18 cellular contexts compared by ENCODE assay signal in genomic region chr2:210752532-210752931, GRCh38.
"Had no signal": no experiment of that assay in that cellular context is flagged by ENCODE, and none has a peak within 500 bp of the region (broad histone marks: within the 10 kb centered on the region; RNA-seq: fewer than 3 reads in every experiment).

No MANE protein-coding gene starts in this region.

- H3K27me3 Mint-ChIP-seq: activated CD4-positive, alpha-beta memory T cell treated with anti-CD3 and anti-CD28 coated beads, Interleukin-2, amount 10 ng/mL, durations not matched to agents 7 days and 5 days; stimulated activated naive CD8-positive, alpha-beta T cell treated with anti-CD3 and anti-CD28 coated beads, Interleukin-15, amount 100 ng/mL, for 72 hours had no signal

- H3K9me3 ChIP-seq: heart right ventricle, lower lobe of right lung, psoas muscle, right atrium auricular region, suprapubic skin, tibial nerve had no signal

- H3K36me3 ChIP-seq: heart right ventricle, lower lobe of right lung, right atrium auricular region, suprapubic skin, tibial nerve had no signal

- H3K27ac ChIP-seq: heart right ventricle, lower lobe of right lung, psoas muscle, right atrium auricular region, suprapubic skin, tibial nerve had no signal

- H3K4me3 Mint-ChIP-seq: activated CD4-positive, alpha-beta memory T cell treated with anti-CD3 and anti-CD28 coated beads, Interleukin-2, amount 10 ng/mL, durations not matched to agents 7 days and 5 days; activated naive CD4-positive, alpha-beta T cell treated with anti-CD3 and anti-CD28 coated beads for 36 hours; activated T-cell treated with anti-CD3 and anti-CD28 coated beads, Interleukin-2, amount 50 U/mL, for 72 hours; naive thymus-derived CD8-positive, alpha-beta T cell; stimulated activated naive CD8-positive, alpha-beta T cell treated with anti-CD3 and anti-CD28 coated beads, Interleukin-15, amount 100 ng/mL, for 72 hours had no signal

- H3K9me3 Mint-ChIP-seq: activated CD4-positive, alpha-beta memory T cell treated with anti-CD3 and anti-CD28 coated beads, Interleukin-2, amount 10 ng/mL, durations not matched to agents 7 days and 5 days; activated naive CD4-positive, alpha-beta T cell treated with anti-CD3 and anti-CD28 coated beads for 36 hours; activated T-cell treated with anti-CD3 and anti-CD28 coated beads, Interleukin-2, amount 50 U/mL, for 72 hours; stimulated activated naive CD8-positive, alpha-beta T cell treated with anti-CD3 and anti-CD28 coated beads, Interleukin-15, amount 100 ng/mL, for 72 hours had no signal

- DNase-seq: activated CD4-positive, alpha-beta memory T cell treated with anti-CD3 and anti-CD28 coated beads, Interleukin-2, amount 10 ng/mL, durations not matched to agents 7 days and 5 days; activated CD4-positive, alpha-beta T cell treated with anti-CD3 and anti-CD28 coated beads for 48 hours; activated effector memory CD4-positive, alpha-beta T cell treated with Interleukin-2 at 50 U/mL for 16 hours; activated naive CD4-positive, alpha-beta T cell treated with anti-CD3 and anti-CD28 coated beads for 36 hours; activated T-cell treated with anti-CD3 and anti-CD28 coated beads, Interleukin-2, amount 50 U/mL, for 72 hours; amygdala; foreskin fibroblast; heart right ventricle; kidney; lower lobe of right lung; naive thymus-derived CD8-positive, alpha-beta T cell; psoas muscle; stimulated activated naive CD8-positive, alpha-beta T cell treated with anti-CD3 and anti-CD28 coated beads, Interleukin-15, amount 100 ng/mL, for 72 hours; T-helper 9 cell had no signal

- H3K4me3 ChIP-seq: heart right ventricle, lower lobe of right lung, psoas muscle, right atrium auricular region, suprapubic skin, tibial nerve had no signal

- H3K27me3 ChIP-seq: heart right ventricle, right atrium auricular region, suprapubic skin, tibial nerve had no signal

- H3K27ac Mint-ChIP-seq: activated CD4-positive, alpha-beta memory T cell treated with anti-CD3 and anti-CD28 coated beads, Interleukin-2, amount 10 ng/mL, durations not matched to agents 7 days and 5 days; activated naive CD4-positive, alpha-beta T cell treated with anti-CD3 and anti-CD28 coated beads for 36 hours; activated T-cell treated with anti-CD3 and anti-CD28 coated beads, Interleukin-2, amount 50 U/mL, for 72 hours; stimulated activated naive CD8-positive, alpha-beta T cell treated with anti-CD3 and anti-CD28 coated beads, Interleukin-15, amount 100 ng/mL, for 72 hours had no signal

- ATAC-seq: activated T-cell treated with anti-CD3 and anti-CD28 coated beads, Interleukin-2, amount 50 U/mL, for 72 hours; heart right ventricle; left lobe of liver; naive thymus-derived CD8-positive, alpha-beta T cell; psoas muscle; stimulated activated naive CD8-positive, alpha-beta T cell treated with anti-CD3 and anti-CD28 coated beads, Interleukin-15, amount 100 ng/mL, for 72 hours had no signal

- H3K4me1 Mint-ChIP-seq: activated CD4-positive, alpha-beta memory T cell treated with anti-CD3 and anti-CD28 coated beads, Interleukin-2, amount 10 ng/mL, durations not matched to agents 7 days and 5 days; naive thymus-derived CD8-positive, alpha-beta T cell; stimulated activated naive CD8-positive, alpha-beta T cell treated with anti-CD3 and anti-CD28 coated beads, Interleukin-15, amount 100 ng/mL, for 72 hours had no signal

- H3K36me3 Mint-ChIP-seq: naive thymus-derived CD8-positive, alpha-beta T cell had no signal

- H3K4me1 ChIP-seq: heart right ventricle, lower lobe of right lung, psoas muscle, right atrium auricular region, suprapubic skin, tibial nerve had no signal
